In the genomic region with DNA sequence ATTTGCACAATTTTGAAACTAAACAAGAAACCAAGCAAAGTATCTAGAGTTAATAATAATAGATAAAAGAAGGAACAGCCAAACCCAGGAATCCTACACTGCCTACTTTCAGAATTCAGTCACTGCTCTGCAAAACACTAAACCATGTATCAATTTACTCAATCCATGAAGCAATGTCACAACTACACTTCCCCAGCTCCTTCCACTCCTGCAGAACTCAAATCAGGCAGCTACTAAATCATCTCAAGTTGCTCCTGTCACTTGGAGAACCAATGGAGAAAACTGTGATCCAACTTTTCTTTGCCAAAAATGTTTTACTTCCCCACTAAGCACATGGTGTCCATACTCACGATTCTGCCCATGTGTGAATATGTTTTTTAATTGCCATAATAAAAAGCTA, we compare ENCODE assay signal across 30 cellular contexts.
"Had no signal": no experiment of that assay in that cellular context is flagged by ENCODE, and none has a peak within 500 bp of the region (broad histone marks: within the 10 kb centered on the region; RNA-seq: fewer than 3 reads in every experiment).

No MANE protein-coding gene starts in this region.

- H3K4me3 ChIP-seq: ascending aorta, cardiac muscle cell, Peyer's patch, SJSA1 had no signal

- H3K9me2 ChIP-seq: SK-N-SH had no signal

- H3K9me3 ChIP-seq: ascending aorta, Peyer's patch, SJSA1, SK-N-SH had no signal

- H3K27ac ChIP-seq: ascending aorta, cardiac muscle cell, Peyer's patch, SJSA1 had no signal

- H3K36me3 ChIP-seq: ascending aorta, cardiac muscle cell, Peyer's patch, SJSA1 had no signal

- DNase-seq: activated CD4-positive, alpha-beta T cell treated with anti-CD3 and anti-CD28 coated beads for 36 hours; activated CD4-positive, alpha-beta T cell treated with anti-CD3 and anti-CD28 coated beads, Interleukin-2, amount 10 ng/mL, durations not matched to agents 7 days and 5 days; activated CD4-positive, alpha-beta T cell treated with anti-CD3 and anti-CD28 coated beads, Interleukin-2, amount 50 U/mL, for 48 hours; activated CD8-positive, alpha-beta T cell treated with anti-CD3 and anti-CD28 coated beads, Interleukin-2, amount 10 ng/mL, durations not matched to agents 7 days and 5 days; activated gamma-delta T cell; activated naive CD4-positive, alpha-beta T cell treated with Interleukin-2 at 50 U/mL for 16 hours; activated naive CD8-positive, alpha-beta T cell treated with anti-CD3 and anti-CD28 coated beads, Interleukin-2, amount 10 ng/mL, durations not matched to agents 7 days and 5 days; activated T-cell treated with anti-CD3 and anti-CD28 coated beads, Interleukin-2, amount 50 U/mL, for 24 hours; amygdala; Kasumi-1; KG1; MM.1S; NCI-H1436 treated with DMSO at 0.1 percent for 48 hours; NCI-H1694 treated with DMSO at 0.1 percent for 48 hours; NCI-H2029; NCI-H2171 treated with DMSO at 0.1 percent for 48 hours; NCI-H2227 treated with DMSO at 0.1 percent for 48 hours; NCI-H446; NCI-H510A treated with DMSO at 0.1 percent for 48 hours; NCI-H69; PC-3; Peyer's patch; RPMI8226; SHP77 treated with DMSO at 0.1 percent for 48 hours; SK-N-SH had no signal

- H3K9ac ChIP-seq: SK-N-SH had no signal

- H3K27me3 ChIP-seq: ascending aorta, cardiac muscle cell, Peyer's patch, SJSA1 had no signal

- H3K4me1 ChIP-seq: ascending aorta, Peyer's patch, SJSA1 had no signal

- ATAC-seq: activated CD4-positive, alpha-beta T cell treated with anti-CD3 and anti-CD28 coated beads for 36 hours; activated CD4-positive, CD25-positive, alpha-beta regulatory T cell treated with anti-CD3 and anti-CD28 coated beads, Interleukin-2, amount 50 U/mL, for 24 hours; activated CD8-positive, alpha-beta T cell treated with anti-CD3 and anti-CD28 coated beads, Interleukin-2, amount 10 ng/mL, durations not matched to agents 7 days and 5 days; PC-3; WTC11 had no signal

- H3K4me2 ChIP-seq: SK-N-SH had no signal
